13 cellular contexts compared by ENCODE assay signal in genomic region chr5:9515451-9515850, GRCh38. TPM values are rescaled to one million over a fixed set of nuclear protein-coding genes. Genes with fewer than 3 reads are reported as not detected.
A peak's percentile ranks its signal among the peaks of the same experiment; 100 is the strongest.
DNase-seq lines count a peak whose midpoint lies in the region; ATAC-seq and TF ChIP-seq lines count a peak whose summit lies in the region.
"Had no signal": no experiment of that assay in that cellular context is flagged by ENCODE, and none has a peak within 500 bp of the region (broad histone marks: within the 10 kb centered on the region; RNA-seq: fewer than 3 reads in every experiment).

No MANE protein-coding gene starts in this region.

- DNase-seq in LHCN-M2 (ENCODE audit: low read depth): peak; percentile 32
- DNase-seq in heart left ventricle: peak in 4 of 5 donors; percentile 52 to 78 (median 68)
- no peak for DNase-seq in right atrium auricular region (ENCODE audit: low spot score)
- DNase-seq in myocyte (ENCODE audit: low read depth): peak; percentile 76
- DNase-seq in ecto neural progenitor cell (ENCODE audit: low spot score): no peak
- no peak for DNase-seq in activated CD4-positive, alpha-beta memory T cell treated with anti-CD3 and anti-CD28 coated beads, Interleukin-2, amount 10 ng/mL, durations not matched to agents 7 days and 5 days
- no peak for DNase-seq in activated CD4-positive, alpha-beta T cell treated with anti-CD3 and anti-CD28 coated beads, Interleukin-2, amount 50 U/mL, for 4 hours
- DNase-seq: BE2C; CD4-positive, alpha-beta memory T cell; DMS79; GM23248 had no signal

- H3K4me1 Mint-ChIP-seq in activated CD4-positive, alpha-beta memory T cell treated with anti-CD3 and anti-CD28 coated beads, Interleukin-2, amount 10 ng/mL, durations not matched to agents 7 days and 5 days: no peaks in the 10 kb centered on the region
- H3K4me1 Mint-ChIP-seq: CD4-positive, alpha-beta memory T cell had no signal

- H3K27ac ChIP-seq in heart left ventricle: peak overlapping the region in 11 of 12 donors; percentile 31 to 88 (median 62)
- H3K27ac ChIP-seq in right atrium auricular region: peak overlapping the region; percentile 53 to 69
- H3K27ac ChIP-seq: C4-2B, GM23248 had no signal

- H3K4me1 ChIP-seq in heart left ventricle: peaks cover 0 to 65% (median 19%) of the 10 kb centered on the region in 12 donors
- H3K4me1 ChIP-seq in right atrium auricular region: peaks cover 0 to 52% of the 10 kb centered on the region in 2 donors
- H3K4me1 ChIP-seq: BE2C had no signal

- H3K36me3 Mint-ChIP-seq in activated CD4-positive, alpha-beta memory T cell treated with anti-CD3 and anti-CD28 coated beads, Interleukin-2, amount 10 ng/mL, durations not matched to agents 7 days and 5 days (ENCODE audit: low read depth): no peaks in the 10 kb centered on the region
- H3K36me3 Mint-ChIP-seq: CD4-positive, alpha-beta memory T cell had no signal

- CTCF ChIA-PET in activated CD4-positive, alpha-beta memory T cell treated with anti-CD3 and anti-CD28 coated beads, Interleukin-2, amount 10 ng/mL, durations not matched to agents 7 days and 5 days (lab: Charles Lee): no interaction called here

- 27 to 32% (median 29%) methylated on average over 3 of the region's 3 CpGs for WGBS in heart left ventricle, 4 donors

- no peak overlapping the region for H3K4me3 Mint-ChIP-seq in activated CD4-positive, alpha-beta memory T cell treated with anti-CD3 and anti-CD28 coated beads, Interleukin-2, amount 10 ng/mL, durations not matched to agents 7 days and 5 days
- H3K4me3 Mint-ChIP-seq: CD4-positive, alpha-beta memory T cell had no signal

- POLR2A ChIA-PET in activated CD4-positive, alpha-beta memory T cell treated with anti-CD3 and anti-CD28 coated beads, Interleukin-2, amount 10 ng/mL, durations not matched to agents 7 days and 5 days (lab: Charles Lee): no interaction called here

- TF ChIP-seq POLR2A in heart left ventricle (IDR thresholded peaks at IDR 0.05): no peak

- no peaks in the 10 kb centered on the region for H3K27me3 Mint-ChIP-seq in activated CD4-positive, alpha-beta memory T cell treated with anti-CD3 and anti-CD28 coated beads, Interleukin-2, amount 10 ng/mL, durations not matched to agents 7 days and 5 days
- H3K27me3 Mint-ChIP-seq: CD4-positive, alpha-beta memory T cell had no signal

- no peaks in the 10 kb centered on the region for H3K9me3 ChIP-seq in heart left ventricle
- no peaks in the 10 kb centered on the region for H3K9me3 ChIP-seq in right atrium auricular region
- H3K9me3 ChIP-seq: BE2C had no signal

- H3K9me3 Mint-ChIP-seq in activated CD4-positive, alpha-beta memory T cell treated with anti-CD3 and anti-CD28 coated beads, Interleukin-2, amount 10 ng/mL, durations not matched to agents 7 days and 5 days: no peaks in the 10 kb centered on the region

- no peak overlapping the region for H3K27ac Mint-ChIP-seq in activated CD4-positive, alpha-beta memory T cell treated with anti-CD3 and anti-CD28 coated beads, Interleukin-2, amount 10 ng/mL, durations not matched to agents 7 days and 5 days
- H3K27ac Mint-ChIP-seq: CD4-positive, alpha-beta memory T cell had no signal

- H3K36me3 ChIP-seq in heart left ventricle: no peaks in the 10 kb centered on the region
- no peaks in the 10 kb centered on the region for H3K36me3 ChIP-seq in right atrium auricular region
- H3K36me3 ChIP-seq: BE2C had no signal

- intact Hi-C loops in heart left ventricle (cut with DNase I): loop anchor here in 1 of 10 donors (10.0 kb wide), 1 partner anchor 151 kb away; no protein-coding TSS in a partner anchor

- ATAC-seq in heart left ventricle (peak; percentile 91 to 95 (median 92)), HG02885 (IDR thresholded peaks at IDR 0.05; ENCODE audit: poor library complexity, unreplicated experiment) (no peak)

- no peak for TF ChIP-seq CTCF in heart left ventricle (IDR thresholded peaks at IDR 0.05)
- no peak for TF ChIP-seq CTCF in right atrium auricular region (IDR thresholded peaks at IDR 0.05)

- H3K4me3 ChIP-seq in heart left ventricle (no peak overlapping the region), right atrium auricular region (no peak overlapping the region)
- H3K4me3 ChIP-seq: GM23248 had no signal

- no peaks in the 10 kb centered on the region for H3K27me3 ChIP-seq in heart left ventricle
- H3K27me3 ChIP-seq in right atrium auricular region: no peaks in the 10 kb centered on the region

RNA-seq across cellular contexts. Expression of gene SEMA5A, which starts 30.4 kb away (rescaled TPM):
- total RNA-seq in LHCN-M2 (2014; rRNA removed) (11.4 and 12.8 TPM in 2 replicates), heart left ventricle (10 to 100 TPM; 22.8 to 71.5 (median 41.3) TPM), right atrium auricular region (10 to 100 TPM; 14.1 to 26.2 TPM), myocyte (2.2 and 2.7 TPM in 2 replicates)
- polyA plus RNA-seq in LHCN-M2 (2012): 1.2 TPM
- 1 to 10 TPM; 4.6 to 4.7 TPM for polyA plus RNA-seq in heart left ventricle
- polyA plus RNA-seq in myocyte (2012): 5.6 TPM
- total RNA-seq in activated CD4-positive, alpha-beta memory T cell treated with anti-CD3 and anti-CD28 coated beads, Interleukin-2, amount 10 ng/mL, durations not matched to agents 7 days and 5 days: 1 to 10 TPM; 1.1 to 1.7 TPM

Comparison
In these comparisons a context has a peak if more than half of its experiments do, and no peak if none do; other contexts are left out.
1. DNase-seq: peak in LHCN-M2 (single experiment), heart left ventricle (4 of 5) and myocyte (single experiment); none in right atrium auricular region (single experiment), ecto neural progenitor cell (single experiment), activated CD4-positive, alpha-beta memory T cell treated with anti-CD3 and anti-CD28 coated beads, Interleukin-2, amount 10 ng/mL, durations not matched to agents 7 days and 5 days (single experiment) and activated CD4-positive, alpha-beta T cell treated with anti-CD3 and anti-CD28 coated beads, Interleukin-2, amount 50 U/mL, for 4 hours (0 of 2).